Comparison of ENCODE assay signal across 2 cellular contexts in the genomic region with DNA sequence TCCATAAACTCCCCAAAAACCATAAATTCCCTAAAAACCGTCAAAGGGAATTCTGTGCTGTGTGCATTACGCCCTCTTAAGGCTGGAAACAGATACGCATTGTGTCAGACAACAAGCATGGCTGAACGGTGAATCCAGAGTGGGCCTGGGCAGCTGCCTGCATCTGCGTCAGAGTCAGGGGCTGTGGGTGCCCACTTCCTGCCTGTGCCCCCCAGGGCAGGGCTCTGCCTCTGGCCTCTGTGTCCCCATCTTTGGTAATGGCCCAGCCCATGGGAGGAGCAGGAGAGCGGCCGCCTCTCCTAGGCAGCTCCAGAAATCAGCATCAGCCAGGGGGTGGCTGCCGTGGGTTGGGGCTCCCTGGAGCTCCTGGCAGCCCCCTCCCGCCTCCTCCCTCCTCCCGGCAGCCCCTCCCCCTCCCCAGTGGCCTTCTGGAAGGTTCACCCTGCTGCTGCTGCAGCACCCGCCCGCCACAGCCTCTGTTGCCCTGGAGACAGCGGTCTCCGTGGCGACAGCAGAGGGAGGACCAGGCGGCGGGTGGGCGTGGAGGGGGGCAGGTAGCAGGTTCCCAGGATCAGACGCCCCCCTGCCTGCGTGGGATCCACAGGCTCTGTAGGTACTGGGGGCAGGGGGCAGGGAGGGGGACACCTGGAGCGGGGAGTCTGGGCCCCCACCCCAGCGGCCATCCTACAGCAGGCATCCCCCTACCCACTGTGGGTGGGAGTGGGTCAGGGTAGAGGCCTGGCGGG.
TF ChIP-seq lines count a peak whose summit lies in the region.

No MANE protein-coding gene starts in this region.

TF ChIP-seq in SK-N-SH, 30 proteins besides CTCF, POLR2A, EP300 and RAD21 (continued from another document):
- TF ChIP-seq, protein P1, sequence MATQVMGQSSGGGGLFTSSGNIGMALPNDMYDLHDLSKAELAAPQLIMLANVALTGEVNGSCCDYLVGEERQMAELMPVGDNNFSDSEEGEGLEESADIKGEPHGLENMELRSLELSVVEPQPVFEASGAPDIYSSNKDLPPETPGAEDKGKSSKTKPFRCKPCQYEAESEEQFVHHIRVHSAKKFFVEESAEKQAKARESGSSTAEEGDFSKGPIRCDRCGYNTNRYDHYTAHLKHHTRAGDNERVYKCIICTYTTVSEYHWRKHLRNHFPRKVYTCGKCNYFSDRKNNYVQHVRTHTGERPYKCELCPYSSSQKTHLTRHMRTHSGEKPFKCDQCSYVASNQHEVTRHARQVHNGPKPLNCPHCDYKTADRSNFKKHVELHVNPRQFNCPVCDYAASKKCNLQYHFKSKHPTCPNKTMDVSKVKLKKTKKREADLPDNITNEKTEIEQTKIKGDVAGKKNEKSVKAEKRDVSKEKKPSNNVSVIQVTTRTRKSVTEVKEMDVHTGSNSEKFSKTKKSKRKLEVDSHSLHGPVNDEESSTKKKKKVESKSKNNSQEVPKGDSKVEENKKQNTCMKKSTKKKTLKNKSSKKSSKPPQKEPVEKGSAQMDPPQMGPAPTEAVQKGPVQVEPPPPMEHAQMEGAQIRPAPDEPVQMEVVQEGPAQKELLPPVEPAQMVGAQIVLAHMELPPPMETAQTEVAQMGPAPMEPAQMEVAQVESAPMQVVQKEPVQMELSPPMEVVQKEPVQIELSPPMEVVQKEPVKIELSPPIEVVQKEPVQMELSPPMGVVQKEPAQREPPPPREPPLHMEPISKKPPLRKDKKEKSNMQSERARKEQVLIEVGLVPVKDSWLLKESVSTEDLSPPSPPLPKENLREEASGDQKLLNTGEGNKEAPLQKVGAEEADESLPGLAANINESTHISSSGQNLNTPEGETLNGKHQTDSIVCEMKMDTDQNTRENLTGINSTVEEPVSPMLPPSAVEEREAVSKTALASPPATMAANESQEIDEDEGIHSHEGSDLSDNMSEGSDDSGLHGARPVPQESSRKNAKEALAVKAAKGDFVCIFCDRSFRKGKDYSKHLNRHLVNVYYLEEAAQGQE (IDR thresholded peaks at IDR 0.05; ENCODE audit: low read depth, low read length): no peak
- TF ChIP-seq FOXM1 (IDR thresholded peaks at IDR 0.05; ENCODE audit: low read depth): no peak
- TF ChIP-seq FOSL2 (IDR thresholded peaks at IDR 0.05; ENCODE audit: borderline replicate concordance, low read depth): no peak
- no peak for TF ChIP-seq TCF12 (IDR thresholded peaks at IDR 0.05)
- no peak for TF ChIP-seq MAX (IDR thresholded peaks at IDR 0.05; ENCODE audit: low read depth)
- TF ChIP-seq GABPA (IDR thresholded peaks at IDR 0.05; ENCODE audit: low read depth): no peak
- TF ChIP-seq, protein P2, sequence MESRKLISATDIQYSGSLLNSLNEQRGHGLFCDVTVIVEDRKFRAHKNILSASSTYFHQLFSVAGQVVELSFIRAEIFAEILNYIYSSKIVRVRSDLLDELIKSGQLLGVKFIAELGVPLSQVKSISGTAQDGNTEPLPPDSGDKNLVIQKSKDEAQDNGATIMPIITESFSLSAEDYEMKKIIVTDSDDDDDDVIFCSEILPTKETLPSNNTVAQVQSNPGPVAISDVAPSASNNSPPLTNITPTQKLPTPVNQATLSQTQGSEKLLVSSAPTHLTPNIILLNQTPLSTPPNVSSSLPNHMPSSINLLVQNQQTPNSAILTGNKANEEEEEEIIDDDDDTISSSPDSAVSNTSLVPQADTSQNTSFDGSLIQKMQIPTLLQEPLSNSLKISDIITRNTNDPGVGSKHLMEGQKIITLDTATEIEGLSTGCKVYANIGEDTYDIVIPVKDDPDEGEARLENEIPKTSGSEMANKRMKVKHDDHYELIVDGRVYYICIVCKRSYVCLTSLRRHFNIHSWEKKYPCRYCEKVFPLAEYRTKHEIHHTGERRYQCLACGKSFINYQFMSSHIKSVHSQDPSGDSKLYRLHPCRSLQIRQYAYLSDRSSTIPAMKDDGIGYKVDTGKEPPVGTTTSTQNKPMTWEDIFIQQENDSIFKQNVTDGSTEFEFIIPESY (IDR thresholded peaks at IDR 0.05; ENCODE audit: borderline replicate concordance, low read depth): no peak
- no peak for TF ChIP-seq YY1 (IDR thresholded peaks at IDR 0.05; ENCODE audit: low read depth)
- no peak for TF ChIP-seq RCOR1 (IDR thresholded peaks at IDR 0.05; ENCODE audit: low read length)
- no peak for TF ChIP-seq TAF1 (IDR thresholded peaks at IDR 0.05; ENCODE audit: borderline replicate concordance, low read depth, low read length)
- TF ChIP-seq SMC3 (IDR thresholded peaks at IDR 0.05; ENCODE audit: low read depth, low read length): peak; percentile 28; the same call in 1 of the 2 replicates
- TF ChIP-seq SIN3A (IDR thresholded peaks at IDR 0.05; ENCODE audit: borderline replicate concordance, low read depth, low read length): 0 out of 2 replicates have a peak, but pooled peaks have one; percentile 35
- no peak for TF ChIP-seq TEAD4 (IDR thresholded peaks at IDR 0.05; ENCODE audit: borderline replicate concordance, insufficient read depth)
- no peak for TF ChIP-seq IRF3 (IDR thresholded peaks at IDR 0.05; ENCODE audit: low read depth, low read length)
- TF ChIP-seq FOXJ3 (CRISPR knock-in tag; IDR thresholded peaks at IDR 0.05): no peak
- TF ChIP-seq CHD2 (IDR thresholded peaks at IDR 0.05; ENCODE audit: low read length, partially characterized antibody): no peak
- no peak for TF ChIP-seq USF2 (IDR thresholded peaks at IDR 0.05; ENCODE audit: borderline replicate concordance, low read depth, low read length)
- TF ChIP-seq NRF1 (IDR thresholded peaks at IDR 0.05; ENCODE audit: low read depth, low read length): no peak
- TF ChIP-seq RFX5 (IDR thresholded peaks at IDR 0.05; ENCODE audit: low read length): no peak
- no peak for TF ChIP-seq NFIC (IDR thresholded peaks at IDR 0.05; ENCODE audit: borderline replicate concordance)
- TF ChIP-seq MXI1 (IDR thresholded peaks at IDR 0.05; ENCODE audit: low read depth, low read length): peak; percentile 38; the same call in 1 of the 2 replicates
- TF ChIP-seq MEF2A (IDR thresholded peaks at IDR 0.05; ENCODE audit: borderline replicate concordance, low read depth): no peak
- no peak for TF ChIP-seq JUND (IDR thresholded peaks at IDR 0.05)

TF ChIP-seq in SK-N-SH treated with all-trans-retinoic acid at 6 μM for 48 hours, 23 proteins besides CTCF, POLR2A, EP300 and RAD21 (continued from another document):
- TF ChIP-seq CSRNP3 (CRISPR knock-in tag; IDR thresholded peaks at IDR 0.05) (no peak), POU6F1 (CRISPR knock-in tag; IDR thresholded peaks at IDR 0.05; ENCODE audit: borderline replicate concordance, low read depth) (no peak), GLIS3 (CRISPR knock-in tag; IDR thresholded peaks at IDR 0.05) (no peak), CSDC2 (CRISPR knock-in tag; IDR thresholded peaks at IDR 0.05) (no peak), RARB (CRISPR knock-in tag; IDR thresholded peaks at IDR 0.05) (no peak), ZNF70 (CRISPR knock-in tag; IDR thresholded peaks at IDR 0.05) (no peak)
- TF ChIP-seq, protein P3, sequence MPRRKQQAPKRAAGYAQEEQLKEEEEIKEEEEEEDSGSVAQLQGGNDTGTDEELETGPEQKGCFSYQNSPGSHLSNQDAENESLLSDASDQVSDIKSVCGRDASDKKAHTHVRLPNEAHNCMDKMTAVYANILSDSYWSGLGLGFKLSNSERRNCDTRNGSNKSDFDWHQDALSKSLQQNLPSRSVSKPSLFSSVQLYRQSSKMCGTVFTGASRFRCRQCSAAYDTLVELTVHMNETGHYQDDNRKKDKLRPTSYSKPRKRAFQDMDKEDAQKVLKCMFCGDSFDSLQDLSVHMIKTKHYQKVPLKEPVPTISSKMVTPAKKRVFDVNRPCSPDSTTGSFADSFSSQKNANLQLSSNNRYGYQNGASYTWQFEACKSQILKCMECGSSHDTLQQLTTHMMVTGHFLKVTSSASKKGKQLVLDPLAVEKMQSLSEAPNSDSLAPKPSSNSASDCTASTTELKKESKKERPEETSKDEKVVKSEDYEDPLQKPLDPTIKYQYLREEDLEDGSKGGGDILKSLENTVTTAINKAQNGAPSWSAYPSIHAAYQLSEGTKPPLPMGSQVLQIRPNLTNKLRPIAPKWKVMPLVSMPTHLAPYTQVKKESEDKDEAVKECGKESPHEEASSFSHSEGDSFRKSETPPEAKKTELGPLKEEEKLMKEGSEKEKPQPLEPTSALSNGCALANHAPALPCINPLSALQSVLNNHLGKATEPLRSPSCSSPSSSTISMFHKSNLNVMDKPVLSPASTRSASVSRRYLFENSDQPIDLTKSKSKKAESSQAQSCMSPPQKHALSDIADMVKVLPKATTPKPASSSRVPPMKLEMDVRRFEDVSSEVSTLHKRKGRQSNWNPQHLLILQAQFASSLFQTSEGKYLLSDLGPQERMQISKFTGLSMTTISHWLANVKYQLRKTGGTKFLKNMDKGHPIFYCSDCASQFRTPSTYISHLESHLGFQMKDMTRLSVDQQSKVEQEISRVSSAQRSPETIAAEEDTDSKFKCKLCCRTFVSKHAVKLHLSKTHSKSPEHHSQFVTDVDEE (CRISPR knock-in tag; IDR thresholded peaks at IDR 0.05): no peak
